Comparison of ENCODE assay signal across 27 cellular contexts in genomic region chr1:48654606-48655210, GRCh38.
DNase-seq lines count a peak whose midpoint lies in the region; ATAC-seq and TF ChIP-seq lines count a peak whose summit lies in the region.
"Had no signal": no experiment of that assay in that cellular context is flagged by ENCODE, and none has a peak within 500 bp of the region (broad histone marks: within the 10 kb centered on the region; RNA-seq: fewer than 3 reads in every experiment).

No MANE protein-coding gene starts in this region.

- no peaks in the 10 kb centered on the region for H3K4me1 Mint-ChIP-seq in activated T-helper 1 cell treated with anti-CD3 and anti-CD28 coated beads, Interleukin-12 subunit alpha, Interleukin-12 subunit beta, Interleukin-2, Interleukin-4 antibody, amounts not matched to agents 30 ng/mL and 10 ng/mL and 1 ng/mL, durations not matched to agents 14 hours and 24 hours and 36 hours (ENCODE audit: low read depth)
- H3K4me1 Mint-ChIP-seq: activated CD4-positive, alpha-beta T cell treated with anti-CD3 and anti-CD28 coated beads, Interleukin-2, amount 10 ng/mL, durations not matched to agents 7 days and 5 days had no signal

- TF ChIP-seq CTCF in BE2C (IDR thresholded peaks at IDR 0.05; ENCODE audit: low read depth, low read length) = no peak

- no peaks in the 10 kb centered on the region for H3K36me3 Mint-ChIP-seq in activated T-helper 1 cell treated with anti-CD3 and anti-CD28 coated beads, Interleukin-12 subunit alpha, Interleukin-12 subunit beta, Interleukin-2, Interleukin-4 antibody, amounts not matched to agents 30 ng/mL and 10 ng/mL and 1 ng/mL, durations not matched to agents 14 hours and 24 hours and 36 hours (ENCODE audit: low read depth)
- H3K36me3 Mint-ChIP-seq: activated naive CD4-positive, alpha-beta T cell treated with anti-CD3 and anti-CD28 coated beads, Interleukin-2, amount 50 U/mL, for 72 hours; WTC11 had no signal

- no peak for ATAC-seq in GM19467 (IDR thresholded peaks at IDR 0.05; ENCODE audit: unreplicated experiment)
- ATAC-seq: activated naive CD4-positive, alpha-beta T cell treated with anti-CD3 and anti-CD28 coated beads, Interleukin-2, amount 50 U/mL, for 72 hours; HepG2; left lobe of liver; right lobe of liver; WTC11 had no signal

- no peak overlapping the region for H3K4me3 ChIP-seq in BE2C (ENCODE audit: low read depth, low read length)
- H3K4me3 ChIP-seq: colonic mucosa, gastrocnemius medialis, right lobe of liver, SJSA1, testis had no signal

- no peaks in the 10 kb centered on the region for H3K9me3 Mint-ChIP-seq in activated T-helper 1 cell treated with anti-CD3 and anti-CD28 coated beads, Interleukin-12 subunit alpha, Interleukin-12 subunit beta, Interleukin-2, Interleukin-4 antibody, amounts not matched to agents 30 ng/mL and 10 ng/mL and 1 ng/mL, durations not matched to agents 14 hours and 24 hours and 36 hours
- H3K9me3 Mint-ChIP-seq: activated CD4-positive, alpha-beta T cell treated with anti-CD3 and anti-CD28 coated beads, Interleukin-2, amount 10 ng/mL, durations not matched to agents 7 days and 5 days; activated naive CD4-positive, alpha-beta T cell treated with anti-CD3 and anti-CD28 coated beads, Interleukin-2, amount 50 U/mL, for 72 hours; H9; stimulated activated naive CD8-positive, alpha-beta T cell treated with anti-CD3 and anti-CD28 coated beads, Interleukin-15, Interleukin-2, amounts not matched to agents 100 ng/mL and 50 ng/mL, for 24 hours; WTC11 had no signal

- H3K27me3 ChIP-seq in BE2C = no peaks in the 10 kb centered on the region
- H3K27me3 ChIP-seq: colonic mucosa, gastrocnemius medialis, right lobe of liver, SJSA1, testis had no signal

- intact Hi-C loops in activated T-helper 1 cell treated with anti-CD3 and anti-CD28 coated beads, Interleukin-12 subunit alpha, Interleukin-12 subunit beta, Interleukin-2, Interleukin-4 antibody, amounts not matched to agents 30 ng/mL and 10 ng/mL and 1 ng/mL, durations not matched to agents 14 hours and 24 hours and 36 hours (cut with micrococcal nuclease) = no loop called here

- peaks cover 5% of the 10 kb centered on the region for H3K27me3 Mint-ChIP-seq in activated T-helper 1 cell treated with anti-CD3 and anti-CD28 coated beads, Interleukin-12 subunit alpha, Interleukin-12 subunit beta, Interleukin-2, Interleukin-4 antibody, amounts not matched to agents 30 ng/mL and 10 ng/mL and 1 ng/mL, durations not matched to agents 14 hours and 24 hours and 36 hours (ENCODE audit: insufficient read depth)
- H3K27me3 Mint-ChIP-seq: stimulated activated naive CD8-positive, alpha-beta T cell treated with anti-CD3 and anti-CD28 coated beads, Interleukin-15, Interleukin-2, amounts not matched to agents 100 ng/mL and 50 ng/mL, for 24 hours had no signal

- no peaks in the 10 kb centered on the region for H3K9me3 ChIP-seq in BE2C
- H3K9me3 ChIP-seq: Caco-2, colonic mucosa, gastrocnemius medialis, right lobe of liver, SJSA1, testis had no signal

- H3K4me1 ChIP-seq in BE2C = peaks cover 12% of the 10 kb centered on the region
- H3K4me1 ChIP-seq: Caco-2, colonic mucosa, SJSA1, testis had no signal

- DNase-seq in BE2C = peak; percentile 87
- peak; percentile 72 for DNase-seq in NCI-H1105 (lab: John Stamatoyannopoulos, UW)
- peak; percentile 71 for DNase-seq in SK-N-DZ (ENCODE audit: low spot score)
- peak; percentile 41 for DNase-seq in kidney tubule cell (ENCODE audit: low spot score)
- no peak for DNase-seq in activated T-helper 1 cell treated with anti-CD3 and anti-CD28 coated beads, Interleukin-12 subunit alpha, Interleukin-12 subunit beta, Interleukin-2, Interleukin-4 antibody, amounts not matched to agents 30 ng/mL and 10 ng/mL and 1 ng/mL, durations not matched to agents 14 hours and 24 hours and 36 hours (ENCODE audit: low spot score)
- no peak for DNase-seq in AG08396 (ENCODE audit: low spot score)
- DNase-seq: ACHN; activated CD4-positive, alpha-beta T cell treated with anti-CD3 and anti-CD28 coated beads, Interleukin-2, amount 10 ng/mL, durations not matched to agents 7 days and 5 days; activated effector memory CD4-positive, alpha-beta T cell treated with Interleukin-2 at 50 U/mL for 16 hours; C1 segment of cervical spinal cord; Caco-2; colonic mucosa; effector CD4-positive, alpha-beta T cell; gastrocnemius medialis; H9; hippocampal formation; NCI-H1436 treated with DMSO at 0.1 percent for 48 hours; right lobe of liver; stimulated activated CD8-positive, alpha-beta memory T cell treated with anti-CD3 and anti-CD28 coated beads, Interleukin-4, amount 100 ng/mL, for 48 hours; testis had no signal

- H3K36me3 ChIP-seq in BE2C = no peaks in the 10 kb centered on the region
- H3K36me3 ChIP-seq: colonic mucosa, gastrocnemius medialis, right lobe of liver, SJSA1 had no signal

- no peak overlapping the region for H3K4me3 Mint-ChIP-seq in activated T-helper 1 cell treated with anti-CD3 and anti-CD28 coated beads, Interleukin-12 subunit alpha, Interleukin-12 subunit beta, Interleukin-2, Interleukin-4 antibody, amounts not matched to agents 30 ng/mL and 10 ng/mL and 1 ng/mL, durations not matched to agents 14 hours and 24 hours and 36 hours
- H3K4me3 Mint-ChIP-seq: activated CD4-positive, alpha-beta T cell treated with anti-CD3 and anti-CD28 coated beads, Interleukin-2, amount 10 ng/mL, durations not matched to agents 7 days and 5 days; H9; stimulated activated naive CD8-positive, alpha-beta T cell treated with anti-CD3 and anti-CD28 coated beads, Interleukin-15, Interleukin-2, amounts not matched to agents 100 ng/mL and 50 ng/mL, for 24 hours; WTC11 had no signal

- H3K27ac Mint-ChIP-seq in activated T-helper 1 cell treated with anti-CD3 and anti-CD28 coated beads, Interleukin-12 subunit alpha, Interleukin-12 subunit beta, Interleukin-2, Interleukin-4 antibody, amounts not matched to agents 30 ng/mL and 10 ng/mL and 1 ng/mL, durations not matched to agents 14 hours and 24 hours and 36 hours = no peak overlapping the region
- H3K27ac Mint-ChIP-seq: activated CD4-positive, alpha-beta T cell treated with anti-CD3 and anti-CD28 coated beads, Interleukin-2, amount 10 ng/mL, durations not matched to agents 7 days and 5 days; activated naive CD4-positive, alpha-beta T cell treated with anti-CD3 and anti-CD28 coated beads, Interleukin-2, amount 50 U/mL, for 72 hours; H9; stimulated activated naive CD8-positive, alpha-beta T cell treated with anti-CD3 and anti-CD28 coated beads, Interleukin-15, Interleukin-2, amounts not matched to agents 100 ng/mL and 50 ng/mL, for 24 hours; WTC11 had no signal

Comparison
In these comparisons a context has a peak if more than half of its experiments do, and no peak if none do; other contexts are left out.
1. DNase-seq: peak in BE2C (single experiment), NCI-H1105 (single experiment), SK-N-DZ (single experiment) and kidney tubule cell (single experiment); none in activated T-helper 1 cell treated with anti-CD3 and anti-CD28 coated beads, Interleukin-12 subunit alpha, Interleukin-12 subunit beta, Interleukin-2, Interleukin-4 antibody, amounts not matched to agents 30 ng/mL and 10 ng/mL and 1 ng/mL, durations not matched to agents 14 hours and 24 hours and 36 hours (single experiment) and AG08396 (single experiment).